Comparison of ENCODE assay signal across 11 cellular contexts in genomic region chr7:105782391-105783063, GRCh38.
DNase-seq lines count a peak whose midpoint lies in the region; ATAC-seq and TF ChIP-seq lines count a peak whose summit lies in the region.
"Had no signal": no experiment of that assay in that cellular context is flagged by ENCODE, and none has a peak within 500 bp of the region (broad histone marks: within the 10 kb centered on the region; RNA-seq: fewer than 3 reads in every experiment).

No MANE protein-coding gene starts in this region.

- H2BK5ac ChIP-seq in mesendoderm (ENCODE audit: low read length): no peak overlapping the region

- peaks cover 0 to 2% of the 10 kb centered on the region in 2 donors for H3K36me3 Mint-ChIP-seq in activated T-cell treated with anti-CD3 and anti-CD28 coated beads, Interleukin-2, amount 50 U/mL, for 72 hours (ENCODE audit: insufficient read depth in 2 of 2)
- H3K36me3 Mint-ChIP-seq in Calu3 (ENCODE audit: insufficient read depth, unreplicated experiment): peaks cover 6% of the 10 kb centered on the region

- H4K8ac ChIP-seq in mesendoderm (ENCODE audit: low read depth, low read length): no peak overlapping the region

- no peak overlapping the region for H3K9ac ChIP-seq in mesendoderm (ENCODE audit: low read length)
- H3K9ac ChIP-seq: KMS-11 had no signal

- H4K5ac ChIP-seq in mesendoderm (ENCODE audit: low read length): no peak overlapping the region

- H3K27ac Mint-ChIP-seq in activated T-cell treated with anti-CD3 and anti-CD28 coated beads, Interleukin-2, amount 50 U/mL, for 72 hours: no peak overlapping the region
- no peak overlapping the region for H3K27ac Mint-ChIP-seq in stimulated activated naive CD8-positive, alpha-beta T cell treated with anti-CD3 and anti-CD28 coated beads, Interleukin-15, amount 100 ng/mL, for 72 hours
- H3K27ac Mint-ChIP-seq in Calu3 (ENCODE audit: unreplicated experiment): no peak overlapping the region

- no peaks in the 10 kb centered on the region for H3K36me3 ChIP-seq in mesendoderm (ENCODE audit: control insufficient read depth, insufficient read depth, low read length)

- CTCF ChIA-PET in Calu3 (lab: Charles Lee): no interaction called here

- no CpG with 5 or more reads among the region's 10 CpGs for WGBS in mesendoderm (ENCODE audit: extremely low coverage, insufficient coverage, low lambda C conversion rate)

- ATAC-seq in activated T-cell treated with anti-CD3 and anti-CD28 coated beads, Interleukin-2, amount 50 U/mL, for 72 hours (replicated peaks in 1 of 2): peak; percentile 97
- ATAC-seq in stimulated activated naive CD8-positive, alpha-beta T cell treated with anti-CD3 and anti-CD28 coated beads, Interleukin-15, amount 100 ng/mL, for 72 hours: peak; percentile 94
- no peak for ATAC-seq in HG03139 (IDR thresholded peaks at IDR 0.05; ENCODE audit: unreplicated experiment)

- H3K4ac ChIP-seq in mesendoderm (ENCODE audit: low read depth, low read length): no peak overlapping the region

- H3K4me1 ChIP-seq in mesendoderm (ENCODE audit: control insufficient read depth, low read depth, low read length): peaks cover 2% of the 10 kb centered on the region

- peaks cover 2% of the 10 kb centered on the region for H3K79me1 ChIP-seq in mesendoderm (ENCODE audit: low read length)

- H3K27me3 ChIP-seq in mesendoderm (ENCODE audit: insufficient read depth, low read length, poor library complexity): peaks cover 2% of the 10 kb centered on the region

- no peak overlapping the region for H3K4me2 ChIP-seq in mesendoderm (ENCODE audit: low read length)
- H3K4me2 ChIP-seq: KMS-11 had no signal

- H3K27ac ChIP-seq in mesendoderm (ENCODE audit: low read depth, low read length): no peak overlapping the region
- H3K27ac ChIP-seq: C4-2B, KMS-11 had no signal

- peak overlapping the region; percentile 15 to 32 for H3K4me3 Mint-ChIP-seq in activated T-cell treated with anti-CD3 and anti-CD28 coated beads, Interleukin-2, amount 50 U/mL, for 72 hours
- no peak overlapping the region for H3K4me3 Mint-ChIP-seq in stimulated activated naive CD8-positive, alpha-beta T cell treated with anti-CD3 and anti-CD28 coated beads, Interleukin-15, amount 100 ng/mL, for 72 hours
- H3K4me3 Mint-ChIP-seq in Calu3 (ENCODE audit: low read depth, unreplicated experiment): no peak overlapping the region

- H2AK5ac ChIP-seq in mesendoderm (ENCODE audit: low read length): no peak overlapping the region

- intact Hi-C loops in Calu3 (cut with micrococcal nuclease; ENCODE audit: unreplicated experiment): no loop called here

- no peaks in the 10 kb centered on the region for H3K79me2 ChIP-seq in mesendoderm (ENCODE audit: control insufficient read depth, insufficient read depth, low read length)

- DNase-seq in activated effector memory CD4-positive, alpha-beta T cell treated with anti-CD3 and anti-CD28 coated beads, Interleukin-2, amount 50 U/mL, for 16 hours: peak; percentile 75
- DNase-seq in activated effector memory CD4-positive, alpha-beta T cell treated with Interleukin-2 at 50 U/mL for 16 hours: no peak
- peak; percentile 57 to 60 for DNase-seq in activated T-cell treated with anti-CD3 and anti-CD28 coated beads, Interleukin-2, amount 50 U/mL, for 72 hours
- DNase-seq in hepatic stellate cell (ENCODE audit: low spot score) (peak; percentile 70), Calu3 (no peak), mesendoderm (no peak)
- peak in 1 of 2 donors; percentile 46 for DNase-seq in stimulated activated naive CD8-positive, alpha-beta T cell treated with anti-CD3 and anti-CD28 coated beads, Interleukin-15, amount 100 ng/mL, for 72 hours
- DNase-seq: activated CD4-positive, CD25-positive, alpha-beta regulatory T cell had no signal

- BruUV-seq in Calu3 (replicated peaks; lab: Mats Ljungman, UMichigan): no TSS peak

- H3K9me3 Mint-ChIP-seq in activated T-cell treated with anti-CD3 and anti-CD28 coated beads, Interleukin-2, amount 50 U/mL, for 72 hours: no peaks in the 10 kb centered on the region
- H3K9me3 Mint-ChIP-seq in stimulated activated naive CD8-positive, alpha-beta T cell treated with anti-CD3 and anti-CD28 coated beads, Interleukin-15, amount 100 ng/mL, for 72 hours: no peaks in the 10 kb centered on the region
- H3K9me3 Mint-ChIP-seq in Calu3 (ENCODE audit: low read depth, unreplicated experiment): no peaks in the 10 kb centered on the region

- no peak for TF ChIP-seq CTCF in Calu3 (IDR thresholded peaks at IDR 0.05; ENCODE audit: unreplicated experiment)

- H3K4me1 Mint-ChIP-seq in activated T-cell treated with anti-CD3 and anti-CD28 coated beads, Interleukin-2, amount 50 U/mL, for 72 hours (ENCODE audit: low read depth): peaks cover 10% of the 10 kb centered on the region
- peaks cover 24% of the 10 kb centered on the region for H3K4me1 Mint-ChIP-seq in stimulated activated naive CD8-positive, alpha-beta T cell treated with anti-CD3 and anti-CD28 coated beads, Interleukin-15, amount 100 ng/mL, for 72 hours
- peaks cover 3% of the 10 kb centered on the region for H3K4me1 Mint-ChIP-seq in Calu3 (ENCODE audit: low read depth, unreplicated experiment)

- H2BK15ac ChIP-seq in mesendoderm (replicated peaks; ENCODE audit: low read depth): no peak overlapping the region

- H3K56ac ChIP-seq in mesendoderm (ENCODE audit: low read length): no peak overlapping the region

- H3K18ac ChIP-seq in mesendoderm (ENCODE audit: low read length): no peak overlapping the region

- H3K4me3 ChIP-seq in mesendoderm (ENCODE audit: low read length): no peak overlapping the region

- peaks cover 6% of the 10 kb centered on the region for H3K27me3 Mint-ChIP-seq in activated T-cell treated with anti-CD3 and anti-CD28 coated beads, Interleukin-2, amount 50 U/mL, for 72 hours (ENCODE audit: low read depth)
- no peaks in the 10 kb centered on the region for H3K27me3 Mint-ChIP-seq in stimulated activated naive CD8-positive, alpha-beta T cell treated with anti-CD3 and anti-CD28 coated beads, Interleukin-15, amount 100 ng/mL, for 72 hours
- H3K27me3 Mint-ChIP-seq in Calu3 (ENCODE audit: unreplicated experiment): no peaks in the 10 kb centered on the region

- no peak overlapping the region for H2BK120ac ChIP-seq in mesendoderm (ENCODE audit: low read depth, low read length)

- no peak overlapping the region for H3K23ac ChIP-seq in mesendoderm (ENCODE audit: low read length)

Comparison
In these comparisons a context has a peak if more than half of its experiments do, and no peak if none do; other contexts are left out.
1. DNase-seq: peak in activated effector memory CD4-positive, alpha-beta T cell treated with anti-CD3 and anti-CD28 coated beads, Interleukin-2, amount 50 U/mL, for 16 hours (single experiment), activated T-cell treated with anti-CD3 and anti-CD28 coated beads, Interleukin-2, amount 50 U/mL, for 72 hours (2 of 2) and hepatic stellate cell (single experiment); none in activated effector memory CD4-positive, alpha-beta T cell treated with Interleukin-2 at 50 U/mL for 16 hours (single experiment), Calu3 (single experiment) and mesendoderm (single experiment).
2. H3K4me3 Mint-ChIP-seq: peak in activated T-cell treated with anti-CD3 and anti-CD28 coated beads, Interleukin-2, amount 50 U/mL, for 72 hours (2 of 2); none in stimulated activated naive CD8-positive, alpha-beta T cell treated with anti-CD3 and anti-CD28 coated beads, Interleukin-15, amount 100 ng/mL, for 72 hours (0 of 2) and Calu3 (single experiment).